In the genomic region with DNA sequence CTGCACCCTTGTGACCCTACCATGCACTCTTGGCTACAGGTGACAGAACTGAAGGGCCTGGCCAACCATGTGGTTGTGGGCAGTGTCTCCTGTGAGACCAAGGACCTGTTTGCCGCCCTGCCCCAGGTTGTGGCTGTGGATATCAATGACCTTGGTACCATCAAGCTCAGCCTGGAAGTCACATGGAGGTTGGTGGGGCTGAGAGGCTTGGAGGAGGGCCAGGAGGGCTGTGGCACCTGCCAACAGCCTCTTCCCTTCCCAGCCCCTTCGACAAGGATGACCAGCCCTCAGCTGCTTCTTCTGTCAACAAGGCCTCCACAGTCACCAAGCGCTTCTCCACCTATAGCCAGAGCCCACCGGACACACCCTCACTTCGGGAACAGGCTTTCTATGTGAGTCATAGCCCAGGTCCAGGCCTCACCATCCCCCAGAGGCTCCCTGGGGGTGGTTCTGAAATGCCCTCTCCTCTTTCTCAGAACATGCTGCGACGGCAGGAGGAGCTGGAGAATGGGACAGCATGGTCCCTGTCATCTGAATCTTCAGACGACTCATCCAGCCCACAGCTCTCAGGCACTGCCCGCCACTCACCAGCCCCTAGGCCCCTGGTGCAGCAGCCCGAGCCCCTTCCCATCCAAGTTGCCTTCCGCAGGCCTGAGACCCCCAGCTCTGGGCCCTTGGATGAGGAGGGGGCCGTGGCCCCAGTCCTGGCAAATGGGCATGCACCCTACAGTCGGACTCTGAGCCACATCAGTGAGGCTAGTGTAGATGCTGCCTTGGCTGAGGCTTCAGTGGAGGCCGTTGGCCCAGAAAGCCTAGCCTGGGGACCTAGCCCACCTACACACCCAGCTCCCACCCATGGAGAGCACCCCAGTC, we compare ENCODE assay signal across 10 cellular contexts. TPM values are rescaled to one million over a fixed set of nuclear protein-coding genes. Genes with fewer than 3 reads are reported as not detected.
DNase-seq lines count a peak whose midpoint lies in the region; ATAC-seq and TF ChIP-seq lines count a peak whose summit lies in the region.
"Had no signal": no experiment of that assay in that cellular context is flagged by ENCODE, and none has a peak within 500 bp of the region (broad histone marks: within the 10 kb centered on the region; RNA-seq: fewer than 3 reads in every experiment).

No MANE protein-coding gene starts in this region.

- TF ChIP-seq CTCF in DND-41 (IDR thresholded peaks at IDR 0.05; ENCODE audit: borderline replicate concordance, extremely low read depth, low read length, poor library complexity, severe bottlenecking) (no peak), coronary artery (IDR thresholded peaks at IDR 0.05) (no peak), osteoblast (IDR thresholded peaks at IDR 0.05; ENCODE audit: extremely low read depth, low read depth, low read length) (no peak)

- H3K9me3 ChIP-seq in DND-41 (ENCODE audit: insufficient read depth, low read length, severe bottlenecking), result no peaks in the 10 kb centered on the region
- no peaks in the 10 kb centered on the region for H3K9me3 ChIP-seq in osteoblast (ENCODE audit: low read depth, low read length)
- H3K9me3 ChIP-seq: psoas muscle had no signal

- DNase-seq in DND-41 (no peak), NCI-H2029 treated with DMSO at 0.1 percent for 48 hours (lab: John Stamatoyannopoulos, UW) (peak; percentile 66), coronary artery (ENCODE audit: low spot score) (peak; percentile 68), osteoblast (ENCODE audit: insufficient read length, low spot score, missing footprints) (peak; percentile 93), MV-4-11 (lab: John Stamatoyannopoulos, UW) (no peak), iPS-NIHi11 (ENCODE audit: low spot score) (no peak)
- no peak for DNase-seq in stimulated activated CD4-positive, alpha-beta T cell treated with anti-CD3 and anti-CD28 coated beads, Interleukin-12 subunit alpha, Interleukin-12 subunit beta, amount 100 ng/mL, for 4 hours
- DNase-seq in effector CD8-positive, alpha-beta T cell (lab: John Stamatoyannopoulos, UW), result no peak
- DNase-seq: cerebellar nuclear complex had no signal

- peaks cover 25% of the 10 kb centered on the region for H4K20me1 ChIP-seq in DND-41 (ENCODE audit: insufficient read depth, low read length)
- H4K20me1 ChIP-seq in osteoblast (ENCODE audit: insufficient read depth, low read length), result peaks cover 72% of the 10 kb centered on the region

- peaks cover 24% of the 10 kb centered on the region for H3K79me2 ChIP-seq in DND-41 (ENCODE audit: insufficient read depth, low read length)
- peaks cover 43% of the 10 kb centered on the region for H3K79me2 ChIP-seq in osteoblast (ENCODE audit: insufficient read depth, low read length)

- H3K27ac ChIP-seq in DND-41 (ENCODE audit: low read length) (peak overlapping the region; percentile 27), coronary artery (peak overlapping the region in 1 of 2 donors; percentile 46), osteoblast (ENCODE audit: low read depth, low read length) (no peak overlapping the region)
- H3K27ac ChIP-seq: psoas muscle had no signal

- H3K4me2 ChIP-seq in DND-41 (ENCODE audit: insufficient read depth, low read length) (no peak overlapping the region), osteoblast (ENCODE audit: insufficient read depth, low read length) (no peak overlapping the region)

- H3K36me3 ChIP-seq in DND-41 (ENCODE audit: insufficient read depth, low read length), result peaks cover 74% of the 10 kb centered on the region
- peaks cover 71% of the 10 kb centered on the region for H3K36me3 ChIP-seq in osteoblast (ENCODE audit: insufficient read depth, low read length)

- H2AFZ ChIP-seq in DND-41 (ENCODE audit: low read depth, low read length) (no peak overlapping the region), osteoblast (ENCODE audit: low read length) (no peak overlapping the region)

- no peak overlapping the region for H3K9ac ChIP-seq in DND-41 (ENCODE audit: low read depth, low read length)

- H3K4me3 ChIP-seq in DND-41 (ENCODE audit: low read depth in 1 of 2, low read length in 2 of 2) (no peak overlapping the region), coronary artery (no peak overlapping the region), osteoblast (ENCODE audit: insufficient read depth, low read length) (no peak overlapping the region)
- H3K4me3 ChIP-seq: psoas muscle had no signal

- no peaks in the 10 kb centered on the region for H3K27me3 ChIP-seq in DND-41 (ENCODE audit: insufficient read depth, low read length, poor library complexity)
- no peaks in the 10 kb centered on the region for H3K27me3 ChIP-seq in osteoblast (ENCODE audit: insufficient read depth, low read length)

- H3K4me1 ChIP-seq in DND-41 (ENCODE audit: insufficient read depth, low read length), result peaks cover 46% of the 10 kb centered on the region
- peaks cover 10% of the 10 kb centered on the region for H3K4me1 ChIP-seq in osteoblast (ENCODE audit: insufficient read depth, low read length)

- no peak for ATAC-seq in DND-41 (ENCODE audit: insufficient read depth, low read depth)

RNA-seq across cellular contexts. Expression of a gene that starts 13.0 kb away (rescaled TPM):
- total RNA-seq in osteoblast, result 36.6 and 38.0 TPM in 2 replicates

RNA-seq across cellular contexts. Expression of a gene that starts 20.7 kb away (rescaled TPM):
- 29.3 and 31.8 TPM in 2 replicates for total RNA-seq in osteoblast

RNA-seq across cellular contexts. Expression of a gene that starts 58.3 kb away (rescaled TPM):
- total RNA-seq in osteoblast, result not detected in 2 replicates
- total RNA-seq: psoas muscle had no signal

Comparison
In these comparisons a context has a peak if more than half of its experiments do, and no peak if none do; other contexts are left out.
1. DNase-seq: peak in NCI-H2029 treated with DMSO at 0.1 percent for 48 hours (single experiment), coronary artery (single experiment) and osteoblast (single experiment); none in DND-41 (single experiment), MV-4-11 (single experiment), stimulated activated CD4-positive, alpha-beta T cell treated with anti-CD3 and anti-CD28 coated beads, Interleukin-12 subunit alpha, Interleukin-12 subunit beta, amount 100 ng/mL, for 4 hours (single experiment), effector CD8-positive, alpha-beta T cell (single experiment) and iPS-NIHi11 (single experiment).